Comparison of ENCODE assay signal across 8 cellular contexts in genomic region chr4:97987019-97987648, GRCh38.
DNase-seq lines count a peak whose midpoint lies in the region; ATAC-seq and TF ChIP-seq lines count a peak whose summit lies in the region.

No MANE protein-coding gene starts in this region.

- DNase-seq in NCI-H1417 (lab: John Stamatoyannopoulos, UW) (peak; percentile 20 to 71 (median 48)), NCI-H1417 treated with DMSO at 0.1 percent for 48 hours (lab: John Stamatoyannopoulos, UW) (no peak), NCI-H69 (lab: John Stamatoyannopoulos, UW) (peak; percentile 1), dorsolateral prefrontal cortex (no peak), renal cortical epithelial cell (ENCODE audit: low read depth) (peak; percentile 80), OCI-M2 (lab: John Stamatoyannopoulos, UW; ENCODE audit: unreplicated experiment) (no peak), stomach (no peak)

- H3K27ac ChIP-seq in dorsolateral prefrontal cortex (no peak overlapping the region), stomach (no peak overlapping the region)

- no peaks in the 10 kb centered on the region for H3K36me3 ChIP-seq in stomach

- no peaks in the 10 kb centered on the region for H3K27me3 ChIP-seq in dorsolateral prefrontal cortex
- H3K27me3 ChIP-seq in stomach, result no peaks in the 10 kb centered on the region

- H3K4me3 ChIP-seq in dorsolateral prefrontal cortex (no peak overlapping the region), stomach (no peak overlapping the region)

- ATAC-seq in GM18858 (IDR thresholded peaks at IDR 0.05; ENCODE audit: unreplicated experiment), result no peak

- TF ChIP-seq EP300 in stomach (IDR thresholded peaks at IDR 0.05), result no peak

- peak in 51 of 56 donors; percentile 20 to 68 (median 48) for TF ChIP-seq CTCF in dorsolateral prefrontal cortex (IDR thresholded peaks at IDR 0.05 in 54 of 56, conservative IDR thresholded peaks at IDR 0.05 in 2 of 56; ENCODE audit: low read depth in 1 of 56, partially characterized antibody in 56 of 56)
- peak in 3 of 7 experiments; percentile 12 to 26 (median 14) for TF ChIP-seq CTCF in stomach (IDR thresholded peaks at IDR 0.05)

- intact Hi-C loops in dorsolateral prefrontal cortex (cut with DNase I), result no loop called here
- intact Hi-C loops in stomach (cut with DNase I; ENCODE audit: low total_unique reads), result no loop called here

- no peak for TF ChIP-seq POLR2A in stomach (IDR thresholded peaks at IDR 0.05)

- 17 to 34% (median 21%) methylated on average over 2 of the region's 2 CpGs for whole genome bisulfite sequencing in stomach, 5 donors

- H3K4me1 ChIP-seq in stomach, result no peaks in the 10 kb centered on the region

- peaks cover 0 to 4% (median 0%) of the 10 kb centered on the region in 4 donors for H3K9me3 ChIP-seq in stomach

Comparison
In these comparisons a context has a peak if more than half of its experiments do, and no peak if none do; other contexts are left out.
1. DNase-seq: peak in NCI-H1417 (3 of 3), NCI-H69 (single experiment) and renal cortical epithelial cell (single experiment); none in NCI-H1417 treated with DMSO at 0.1 percent for 48 hours (single experiment), dorsolateral prefrontal cortex (0 of 10), OCI-M2 (single experiment) and stomach (single experiment).